In the genomic region with DNA sequence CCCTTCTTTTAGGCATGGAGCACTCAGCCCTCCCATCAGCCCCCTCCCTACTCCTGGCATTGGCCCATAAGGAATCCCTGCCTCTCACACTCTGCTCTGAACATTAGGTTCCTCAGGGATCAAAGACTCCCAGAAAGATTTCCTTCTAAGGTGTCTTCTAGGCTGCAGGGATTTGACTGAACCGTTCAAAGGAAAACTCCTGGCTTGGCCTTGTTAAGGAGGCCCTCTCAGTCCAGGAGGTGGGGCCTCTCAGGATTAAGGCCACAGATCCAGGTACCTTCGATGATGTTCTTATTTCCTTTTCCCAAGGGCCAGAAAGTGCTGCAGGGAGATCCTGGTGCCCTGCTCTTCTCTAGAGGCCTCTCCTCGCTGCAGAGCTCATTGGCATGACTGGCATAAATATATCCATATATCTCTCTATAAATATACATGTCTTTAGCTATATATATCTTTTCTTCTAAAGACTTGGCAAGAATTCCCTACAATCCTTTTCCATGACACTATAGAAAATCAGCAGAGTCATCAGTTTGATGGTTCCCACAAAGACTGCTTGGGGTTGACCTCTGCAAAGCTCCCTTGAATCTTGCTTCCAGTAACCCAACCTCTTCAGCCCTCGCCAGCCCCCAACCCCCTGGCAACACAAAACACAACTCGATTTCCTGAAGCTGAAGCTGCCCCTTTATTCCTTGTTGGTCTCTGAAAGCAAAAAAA, we compare ENCODE assay signal across 1 cellular context.
TF ChIP-seq lines count a peak whose summit lies in the region.

No MANE protein-coding gene starts in this region.

TF ChIP-seq in endothelial cell of umbilical vein, 7 proteins besides CTCF, POLR2A, EP300 and RAD21 (continued from another document):
- TF ChIP-seq, protein P1, sequence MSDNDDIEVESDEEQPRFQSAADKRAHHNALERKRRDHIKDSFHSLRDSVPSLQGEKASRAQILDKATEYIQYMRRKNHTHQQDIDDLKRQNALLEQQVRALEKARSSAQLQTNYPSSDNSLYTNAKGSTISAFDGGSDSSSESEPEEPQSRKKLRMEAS (IDR thresholded peaks at IDR 0.05; ENCODE audit: insufficient read depth, insufficient read length), result no peak
- TF ChIP-seq JUN (IDR thresholded peaks at IDR 0.05; ENCODE audit: borderline replicate concordance, insufficient read depth, insufficient read length, low read depth) (no peak), EZH2 (IDR thresholded peaks at IDR 0.05; ENCODE audit: borderline replicate concordance, low read depth, low read length, severe bottlenecking) (no peak)
